In the genomic region with DNA sequence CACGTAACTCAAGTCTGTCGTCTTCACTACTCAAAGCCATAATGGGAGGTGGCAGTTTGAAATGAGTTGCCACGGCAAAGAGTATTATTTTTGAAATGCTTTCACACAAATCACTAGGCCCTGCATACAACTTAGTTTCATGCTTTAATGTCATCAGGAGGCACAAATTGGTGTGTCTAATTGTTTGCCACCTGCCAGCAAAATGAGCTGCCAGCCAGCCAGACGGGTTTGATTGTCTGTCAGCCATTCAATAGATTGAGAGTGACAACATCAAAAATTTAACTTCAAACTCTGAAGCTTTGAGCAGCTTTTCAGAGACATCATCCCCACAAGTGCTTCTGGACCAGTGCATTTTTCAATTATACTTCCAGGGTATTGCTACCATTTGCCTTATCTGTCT, we compare ENCODE assay signal across 19 cellular contexts.
"Had no signal": no experiment of that assay in that cellular context is flagged by ENCODE, and none has a peak within 500 bp of the region (broad histone marks: within the 10 kb centered on the region; RNA-seq: fewer than 3 reads in every experiment).

No MANE protein-coding gene starts in this region.

- H3K36me3 ChIP-seq: lower lobe of right lung, thoracic aorta, upper lobe of left lung had no signal

- H3K27me3 ChIP-seq: dorsolateral prefrontal cortex, foreskin keratinocyte, sigmoid colon, upper lobe of left lung had no signal

- H3K27ac ChIP-seq: dorsolateral prefrontal cortex, foreskin keratinocyte, lower lobe of right lung, parathyroid adenoma, sigmoid colon, thoracic aorta, upper lobe of left lung had no signal

- H3K4me1 ChIP-seq: foreskin keratinocyte, lower lobe of right lung, parathyroid adenoma, upper lobe of left lung had no signal

- H3K9me3 ChIP-seq: lower lobe of right lung, sigmoid colon, thoracic aorta, upper lobe of left lung had no signal

- DNase-seq: activated B cell treated with CpG ODN at 0.5 μM for 24 hours; activated CD4-positive, alpha-beta memory T cell treated with anti-CD3 and anti-CD28 coated beads for 36 hours; activated CD4-positive, alpha-beta T cell treated with anti-CD3 and anti-CD28 coated beads for 4 hours; activated gamma-delta T cell treated with Interleukin-2 at 50 U/mL for 16 hours; activated T-cell treated with anti-CD3 and anti-CD28 coated beads for 4 hours; dorsolateral prefrontal cortex; foreskin keratinocyte; hippocampal formation; islet precursor cell; left colon; lower lobe of right lung; natural killer cell; sigmoid colon; stimulated activated CD4-positive, alpha-beta T cell treated with anti-CD3 and anti-CD28 coated beads, Interleukin-4, amount 100 ng/mL, for 4 hours; T-helper 9 cell; upper lobe of left lung had no signal

- H3K4me3 ChIP-seq: dorsolateral prefrontal cortex, lower lobe of right lung, sigmoid colon, thoracic aorta, upper lobe of left lung had no signal

- ATAC-seq: foreskin keratinocyte; left colon; lower lobe of right lung; natural killer cell; stimulated activated memory B cell treated with anti-CD40 and anti-IgM and Interleukin-4, amounts not matched to agents 10 μg/mL and 1 μg/mL and 100 μg/mL, for 72 hours had no signal
